Comparison of ENCODE assay signal across 1 cellular context in the genomic region with DNA sequence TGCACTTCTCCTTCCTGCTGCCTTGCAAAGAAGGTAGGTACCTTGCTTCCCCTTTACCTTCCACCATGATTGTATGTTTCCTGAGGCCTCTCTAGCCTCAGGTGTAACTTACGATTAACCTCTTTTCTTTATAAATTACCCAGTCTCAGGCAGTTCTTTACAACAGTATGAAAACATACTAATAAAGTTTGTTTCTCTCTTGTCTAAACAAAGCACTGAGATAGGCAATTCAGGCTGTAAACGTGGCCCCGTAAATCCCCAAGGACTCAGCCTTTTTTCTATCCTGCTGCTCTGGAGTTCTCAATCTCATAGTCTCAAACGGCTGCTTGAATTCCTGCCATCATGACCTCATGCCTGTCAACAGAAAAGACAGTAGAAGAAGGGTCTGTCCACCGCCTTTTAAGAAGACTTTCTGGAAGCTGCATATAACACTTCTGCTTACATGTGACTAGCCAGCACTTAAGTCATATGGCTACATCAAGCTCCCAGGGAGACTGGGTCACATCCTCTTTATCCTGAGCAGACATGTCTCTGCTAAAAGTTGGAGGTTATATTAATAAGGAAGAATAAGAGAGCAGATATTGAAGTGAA.
TF ChIP-seq lines count a peak whose summit lies in the region.

No MANE protein-coding gene starts in this region.

TF ChIP-seq in HEK293, 187 proteins besides CTCF, POLR2A, EP300 and RAD21 (continued from another document):
- TF ChIP-seq, protein P1, sequence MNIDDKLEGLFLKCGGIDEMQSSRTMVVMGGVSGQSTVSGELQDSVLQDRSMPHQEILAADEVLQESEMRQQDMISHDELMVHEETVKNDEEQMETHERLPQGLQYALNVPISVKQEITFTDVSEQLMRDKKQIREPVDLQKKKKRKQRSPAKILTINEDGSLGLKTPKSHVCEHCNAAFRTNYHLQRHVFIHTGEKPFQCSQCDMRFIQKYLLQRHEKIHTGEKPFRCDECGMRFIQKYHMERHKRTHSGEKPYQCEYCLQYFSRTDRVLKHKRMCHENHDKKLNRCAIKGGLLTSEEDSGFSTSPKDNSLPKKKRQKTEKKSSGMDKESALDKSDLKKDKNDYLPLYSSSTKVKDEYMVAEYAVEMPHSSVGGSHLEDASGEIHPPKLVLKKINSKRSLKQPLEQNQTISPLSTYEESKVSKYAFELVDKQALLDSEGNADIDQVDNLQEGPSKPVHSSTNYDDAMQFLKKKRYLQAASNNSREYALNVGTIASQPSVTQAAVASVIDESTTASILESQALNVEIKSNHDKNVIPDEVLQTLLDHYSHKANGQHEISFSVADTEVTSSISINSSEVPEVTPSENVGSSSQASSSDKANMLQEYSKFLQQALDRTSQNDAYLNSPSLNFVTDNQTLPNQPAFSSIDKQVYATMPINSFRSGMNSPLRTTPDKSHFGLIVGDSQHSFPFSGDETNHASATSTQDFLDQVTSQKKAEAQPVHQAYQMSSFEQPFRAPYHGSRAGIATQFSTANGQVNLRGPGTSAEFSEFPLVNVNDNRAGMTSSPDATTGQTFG (tag by site-specific recombination; IDR thresholded peaks at IDR 0.05; ENCODE audit: borderline replicate concordance), result no peak
- TF ChIP-seq GLIS1 (tag by site-specific recombination; IDR thresholded peaks at IDR 0.05), result no peak
- no peak for TF ChIP-seq ZEB2 (tag by site-specific recombination; IDR thresholded peaks at IDR 0.05)
- no peak for TF ChIP-seq ZNF214 (tag by site-specific recombination; IDR thresholded peaks at IDR 0.05; ENCODE audit: borderline replicate concordance)
- TF ChIP-seq ZNF843 (tag by site-specific recombination; IDR thresholded peaks at IDR 0.05), result peak; percentile 29; the same call in 1 of the 2 replicates
